In the genomic region with DNA sequence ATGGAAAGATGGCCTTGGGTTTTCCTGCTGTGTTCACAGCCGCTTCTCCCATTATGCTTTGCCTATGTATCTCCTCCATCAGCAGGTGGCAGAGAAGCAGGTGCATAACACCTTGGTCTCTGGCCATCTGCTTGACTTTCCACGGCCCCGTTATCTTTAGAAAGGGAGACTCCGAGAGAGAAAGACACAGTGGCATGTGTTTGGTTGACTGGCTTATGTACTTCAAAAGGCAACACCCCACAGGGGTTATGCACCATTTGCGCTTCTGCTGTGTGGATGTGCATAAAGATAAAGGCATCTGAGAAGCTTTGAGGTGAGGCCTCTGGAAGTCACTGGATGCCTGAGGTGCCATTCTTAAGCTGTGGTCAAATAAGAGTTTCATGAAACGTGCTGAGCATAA, we compare ENCODE assay signal across 20 cellular contexts.
"Had no signal": no experiment of that assay in that cellular context is flagged by ENCODE, and none has a peak within 500 bp of the region (broad histone marks: within the 10 kb centered on the region; RNA-seq: fewer than 3 reads in every experiment).

No MANE protein-coding gene starts in this region.

- H3K27ac ChIP-seq: coronary artery, epithelial cell of prostate, gastroesophageal sphincter, neutrophil, ovary, prostate gland, spleen, testis, vagina, VCaP had no signal

- H3K4me1 ChIP-seq: gastroesophageal sphincter, prostate gland, spleen, vagina had no signal

- H3K4me3 ChIP-seq: coronary artery, gastroesophageal sphincter, ovary, prostate gland, spleen, testis, vagina had no signal

- DNase-seq: activated CD4-positive, alpha-beta T cell treated with anti-CD3 and anti-CD28 coated beads for 1 hour; activated CD8-positive, alpha-beta memory T cell treated with anti-CD3 and anti-CD28 coated beads for 24 hours; activated CD8-positive, alpha-beta memory T cell treated with anti-CD3 and anti-CD28 coated beads, Interleukin-2, amount 50 U/mL, for 4 hours; activated naive CD8-positive, alpha-beta T cell treated with anti-CD3 and anti-CD28 coated beads for 36 hours; activated T-cell treated with anti-CD3 and anti-CD28 coated beads, Interleukin-2, amount 50 U/mL, for 24 hours; left colon; ovary; spleen; stimulated activated CD4-positive, alpha-beta T cell treated with anti-CD3 and anti-CD28 coated beads, Interleukin-4, amount 100 ng/mL, for 1 hour; stimulated activated naive CD4-positive, alpha-beta T cell; testis had no signal

- H3K36me3 ChIP-seq: gastroesophageal sphincter, neutrophil, ovary, prostate gland, spleen, vagina had no signal

- H3K9me3 ChIP-seq: gastroesophageal sphincter, neutrophil, ovary, prostate gland, spleen, testis, vagina had no signal

- FAIRE-seq: astrocyte, keratinocyte had no signal

- H3K27me3 ChIP-seq: gastroesophageal sphincter, ovary, testis, vagina had no signal
